ENCODE assay signal across 1 cellular context in the genomic region with DNA sequence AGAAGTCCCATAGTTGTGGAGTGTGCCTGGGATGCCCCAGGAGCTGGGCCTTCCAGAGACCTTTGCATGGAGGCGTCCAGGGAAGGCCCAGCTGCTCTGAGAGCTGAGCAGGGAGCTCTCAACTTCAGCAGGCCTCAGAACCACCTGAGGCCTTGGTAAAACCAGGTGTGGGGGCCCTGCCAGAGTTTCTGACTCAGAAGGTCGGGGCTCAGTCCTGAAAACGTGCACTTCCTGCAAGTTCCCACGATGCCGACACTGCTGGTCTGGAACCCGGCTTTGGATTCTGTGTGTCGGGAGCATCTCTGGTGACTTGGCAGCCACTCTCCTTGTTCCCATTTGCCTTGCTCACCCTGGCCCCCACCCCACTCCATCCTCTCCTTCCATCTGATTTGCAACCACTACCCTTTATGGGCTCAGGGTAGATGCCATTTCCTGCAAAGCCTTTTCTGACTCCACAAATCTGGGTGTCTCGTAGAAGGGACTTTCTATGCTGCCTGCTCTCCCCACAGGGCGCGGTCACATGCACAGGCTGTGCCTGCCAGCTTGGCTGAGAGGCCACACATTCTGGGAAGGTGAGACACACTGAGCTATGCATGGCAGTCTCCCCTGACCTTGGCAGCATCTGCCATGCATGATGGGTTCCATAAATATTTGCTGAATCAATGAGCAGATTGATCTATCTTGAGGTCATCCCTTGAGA.
TF ChIP-seq lines count a peak whose summit lies in the region.

No MANE protein-coding gene starts in this region.

TF ChIP-seq in GM12878, 131 proteins besides CTCF, POLR2A, EP300 and RAD21 (continued from another document):
- TF ChIP-seq, protein P1, sequence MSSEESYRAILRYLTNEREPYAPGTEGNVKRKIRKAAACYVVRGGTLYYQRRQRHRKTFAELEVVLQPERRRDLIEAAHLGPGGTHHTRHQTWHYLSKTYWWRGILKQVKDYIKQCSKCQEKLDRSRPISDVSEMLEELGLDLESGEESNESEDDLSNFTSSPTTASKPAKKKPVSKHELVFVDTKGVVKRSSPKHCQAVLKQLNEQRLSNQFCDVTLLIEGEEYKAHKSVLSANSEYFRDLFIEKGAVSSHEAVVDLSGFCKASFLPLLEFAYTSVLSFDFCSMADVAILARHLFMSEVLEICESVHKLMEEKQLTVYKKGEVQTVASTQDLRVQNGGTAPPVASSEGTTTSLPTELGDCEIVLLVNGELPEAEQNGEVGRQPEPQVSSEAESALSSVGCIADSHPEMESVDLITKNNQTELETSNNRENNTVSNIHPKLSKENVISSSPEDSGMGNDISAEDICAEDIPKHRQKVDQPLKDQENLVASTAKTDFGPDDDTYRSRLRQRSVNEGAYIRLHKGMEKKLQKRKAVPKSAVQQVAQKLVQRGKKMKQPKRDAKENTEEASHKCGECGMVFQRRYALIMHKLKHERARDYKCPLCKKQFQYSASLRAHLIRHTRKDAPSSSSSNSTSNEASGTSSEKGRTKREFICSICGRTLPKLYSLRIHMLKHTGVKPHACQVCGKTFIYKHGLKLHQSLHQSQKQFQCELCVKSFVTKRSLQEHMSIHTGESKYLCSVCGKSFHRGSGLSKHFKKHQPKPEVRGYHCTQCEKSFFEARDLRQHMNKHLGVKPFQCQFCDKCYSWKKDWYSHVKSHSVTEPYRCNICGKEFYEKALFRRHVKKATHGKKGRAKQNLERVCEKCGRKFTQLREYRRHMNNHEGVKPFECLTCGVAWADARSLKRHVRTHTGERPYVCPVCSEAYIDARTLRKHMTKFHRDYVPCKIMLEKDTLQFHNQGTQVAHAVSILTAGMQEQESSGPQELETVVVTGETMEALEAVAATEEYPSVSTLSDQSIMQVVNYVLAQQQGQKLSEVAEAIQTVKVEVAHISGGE (CRISPR knock-in tag; IDR thresholded peaks at IDR 0.05): no peak
- no peak for TF ChIP-seq NRF1 (conservative IDR thresholded peaks at IDR 0.05; ENCODE audit: low read depth, low read length)
